Comparison of ENCODE assay signal across 25 cellular contexts in genomic region chr4:24921491-24921890, GRCh38. TPM values are rescaled to one million over a fixed set of nuclear protein-coding genes. Genes with fewer than 3 reads are reported as not detected.
"Had no signal": no experiment of that assay in that cellular context is flagged by ENCODE, and none has a peak within 500 bp of the region (broad histone marks: within the 10 kb centered on the region; RNA-seq: fewer than 3 reads in every experiment).

No MANE protein-coding gene starts in this region.

- H3K36me3 Mint-ChIP-seq: natural killer cell treated with Interleukin-12 subunit alpha and Interleukin-12 subunit beta and Interleukin-15 and Interleukin-18, amount 100 ng/mL, for 72 hours; stimulated activated naive B cell treated with anti-CD40 and anti-IgM and Interleukin-4, amounts not matched to agents 10 μg/mL and 1 μg/mL and 100 μg/mL, for 72 hours; type B pancreatic cell had no signal

- FAIRE-seq: pancreas had no signal

- H3K4me1 ChIP-seq: heart left ventricle, left ventricle myocardium inferior, psoas muscle, right atrium auricular region, stomach, testis, tibial artery, vagina had no signal

- H3K27ac Mint-ChIP-seq: naive thymus-derived CD4-positive, alpha-beta T cell; natural killer cell treated with Interleukin-12 subunit alpha and Interleukin-12 subunit beta and Interleukin-15 and Interleukin-18, amount 100 ng/mL, for 72 hours; stimulated activated naive B cell treated with anti-CD40 and anti-IgM and Interleukin-4, amounts not matched to agents 10 μg/mL and 1 μg/mL and 100 μg/mL, for 72 hours; type B pancreatic cell had no signal

- H3K27me3 ChIP-seq: heart left ventricle, pancreas, right atrium auricular region, stomach, testis, tibial artery, vagina had no signal

- H3K4me3 ChIP-seq: heart left ventricle, left ventricle myocardium inferior, lung, mucosa of descending colon, pancreas, psoas muscle, right atrium auricular region, skin epidermis, stomach, testis, tibial artery, vagina had no signal

- H3K9me3 Mint-ChIP-seq: natural killer cell treated with Interleukin-12 subunit alpha and Interleukin-12 subunit beta and Interleukin-15 and Interleukin-18, amount 100 ng/mL, for 72 hours had no signal

- H3K4me1 Mint-ChIP-seq: naive thymus-derived CD4-positive, alpha-beta T cell; stimulated activated naive B cell treated with anti-CD40 and anti-IgM and Interleukin-4, amounts not matched to agents 10 μg/mL and 1 μg/mL and 100 μg/mL, for 72 hours had no signal

- H3K4me3 Mint-ChIP-seq: naive thymus-derived CD4-positive, alpha-beta T cell; natural killer cell treated with Interleukin-12 subunit alpha and Interleukin-12 subunit beta and Interleukin-15 and Interleukin-18, amount 100 ng/mL, for 72 hours; stimulated activated naive B cell treated with anti-CD40 and anti-IgM and Interleukin-4, amounts not matched to agents 10 μg/mL and 1 μg/mL and 100 μg/mL, for 72 hours; type B pancreatic cell had no signal

- H3K9me3 ChIP-seq: pancreas, testis, vagina had no signal

- H3K36me3 ChIP-seq: heart left ventricle, left ventricle myocardium inferior, pancreas, right atrium auricular region, stomach, tibial artery, vagina had no signal

- DNase-seq: glutamatergic neuron; heart left ventricle; islet precursor cell; left colon; left ventricle myocardium inferior; midbrain; mucosa of descending colon; naive thymus-derived CD4-positive, alpha-beta T cell; pancreas; psoas muscle; stimulated activated CD4-positive, alpha-beta T cell treated with anti-CD3 and anti-CD28 coated beads, Interleukin-12 subunit alpha, Interleukin-12 subunit beta, amount 100 ng/mL, for 4 hours; stimulated activated CD4-positive, alpha-beta T cell treated with anti-CD3 and anti-CD28 coated beads, Interleukin-15, amount 100 ng/mL, for 24 hours; stimulated activated CD4-positive, alpha-beta T cell treated with anti-CD3 and anti-CD28 coated beads, Interleukin-2, amount 100 ng/mL, for 24 hours; stimulated activated CD4-positive, alpha-beta T cell treated with anti-CD3 and anti-CD28 coated beads, Interleukin-4, amount 100 ng/mL, for 1 hour; stimulated activated naive B cell treated with anti-CD40 and anti-IgM and Interleukin-4, amounts not matched to agents 10 μg/mL and 1 μg/mL and 100 μg/mL, for 72 hours; stimulated activated naive CD8-positive, alpha-beta T cell treated with anti-CD3 and anti-CD28 coated beads, Interleukin-15, Interleukin-2, amounts not matched to agents 100 U/mL and 50 U/mL, for 24 hours; stomach; testis; tibial artery had no signal

- H3K27ac ChIP-seq: heart left ventricle, left ventricle myocardium inferior, pancreas, psoas muscle, right atrium auricular region, skin epidermis, stomach, testis, tibial artery, vagina had no signal

RNA-seq across cellular contexts. Expression of gene CCDC149, which starts 8.6 kb away (rescaled TPM):
- total RNA-seq: natural killer cell treated with Interleukin-12 subunit alpha and Interleukin-12 subunit beta and Interleukin-15 and Interleukin-18, amount 100 ng/mL, for 72 hours had no signal
- polyA plus RNA-seq: naive thymus-derived CD4-positive, alpha-beta T cell had no signal
